ENCODE assay signal across 15 cellular contexts in the genomic region with DNA sequence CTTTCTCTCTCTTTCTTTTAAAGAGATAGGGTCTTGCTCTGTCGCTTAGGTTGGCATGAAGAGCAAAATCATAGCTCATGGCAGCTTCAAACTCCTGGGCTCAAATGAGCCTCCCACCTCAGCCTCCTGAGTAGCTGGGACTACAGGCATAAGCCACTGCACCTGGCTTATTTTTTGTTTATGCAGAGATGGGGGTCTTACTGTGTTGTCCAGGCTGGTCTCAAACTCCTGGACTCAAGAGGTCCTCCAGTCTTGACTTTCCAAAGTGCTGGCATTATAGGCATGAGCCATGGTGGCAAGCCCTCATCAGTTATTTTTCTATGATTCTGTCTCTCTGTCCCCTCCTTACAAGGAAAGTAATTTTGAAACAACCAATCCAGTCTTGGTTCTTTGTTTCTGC. TPM values are rescaled to one million over a fixed set of nuclear protein-coding genes. Genes with fewer than 3 reads are reported as not detected.
DNase-seq lines count a peak whose midpoint lies in the region; ATAC-seq, FAIRE-seq and TF ChIP-seq lines count a peak whose summit lies in the region.
"Had no signal": no experiment of that assay in that cellular context is flagged by ENCODE, and none has a peak within 500 bp of the region (broad histone marks: within the 10 kb centered on the region; RNA-seq: fewer than 3 reads in every experiment).

No MANE protein-coding gene starts in this region.

- no peak for TF ChIP-seq CTCF in A549 (IDR thresholded peaks at IDR 0.05)
- no peak for TF ChIP-seq CTCF in activated CD8-positive, alpha-beta T cell treated with anti-CD3 and anti-CD28 coated beads for 36 hours (IDR thresholded peaks at IDR 0.05)

- POLR2A ChIA-PET in A549 (lab: Yijun Ruan, JAX) (no interaction called here), HEK293T (lab: Yijun Ruan, JAX) (interaction anchor here (1.2 to 1.4 kb wide), 2 partner anchors 22 to 108 kb away, joined by 3 to 4 read pairs; a partner anchor contains a TSS)
- POLR2A ChIA-PET in activated CD8-positive, alpha-beta T cell treated with anti-CD3 and anti-CD28 coated beads for 36 hours (lab: Charles Lee), result interaction anchor here (0.6 to 1.0 kb wide), 2 partner anchors 52 to 417 kb away, joined by 3 read pairs; no protein-coding TSS in a partner anchor
- POLR2A ChIA-PET in naive thymus-derived CD8-positive, alpha-beta T cell (lab: Charles Lee), result interaction anchor here (1.1 to 2.0 kb wide), 3 partner anchors 22 to 107 kb away, joined by 3 to 11 read pairs (median 10); a partner anchor contains a TSS

- CTCF ChIA-PET in A549 (lab: Yijun Ruan, JAX), result interaction anchor here (0.8 to 1.5 kb wide), 6 partner anchors 17 to 156 kb away, joined by 3 to 4 read pairs (median 3); no protein-coding TSS in a partner anchor
- CTCF ChIA-PET in activated CD8-positive, alpha-beta T cell treated with anti-CD3 and anti-CD28 coated beads for 36 hours (lab: Charles Lee), result interaction anchor here (1.5 to 1.7 kb wide), 2 partner anchors 8 to 52 kb away, joined by 4 read pairs; no protein-coding TSS in a partner anchor
- CTCF ChIA-PET in HEK293T (lab: Yijun Ruan, JAX), result interaction anchor here (0.8 kb wide), 1 partner anchor 839 kb away, joined by 4 read pairs; no protein-coding TSS in a partner anchor

- peak overlapping the region; percentile 98 for H3K27ac Mint-ChIP-seq in activated CD8-positive, alpha-beta T cell treated with anti-CD3 and anti-CD28 coated beads for 36 hours
- H3K27ac Mint-ChIP-seq in naive thymus-derived CD8-positive, alpha-beta T cell, result peak overlapping the region in 8 of 10 donors; percentile 90 to 99 (median 96)

- no peak for TF ChIP-seq POLR2A in A549 (IDR thresholded peaks at IDR 0.05; ENCODE audit: low read length)

- peaks cover 29% of the 10 kb centered on the region for H3K4me1 Mint-ChIP-seq in activated CD8-positive, alpha-beta T cell treated with anti-CD3 and anti-CD28 coated beads for 36 hours (ENCODE audit: low read depth)
- H3K4me1 Mint-ChIP-seq in naive thymus-derived CD8-positive, alpha-beta T cell, result peaks cover 24 to 37% (median 36%) of the 10 kb centered on the region in 4 donors

- H3K4me1 ChIP-seq in A549, result peaks cover 18% of the 10 kb centered on the region

- no peak for TF ChIP-seq RAD21 in A549 (conservative IDR thresholded peaks at IDR 0.05 in 1 of 2, IDR thresholded peaks at IDR 0.05 in 1 of 2)

- ATAC-seq in A549 (no peak), GM19324 (IDR thresholded peaks at IDR 0.05; ENCODE audit: low FRiP score, unreplicated experiment) (no peak), GM19023 (IDR thresholded peaks at IDR 0.05; ENCODE audit: unreplicated experiment) (no peak), HG02981 (IDR thresholded peaks at IDR 0.05; ENCODE audit: unreplicated experiment) (no peak)
- no peak for ATAC-seq in activated CD8-positive, alpha-beta T cell treated with anti-CD3 and anti-CD28 coated beads for 36 hours
- no peak for ATAC-seq in naive thymus-derived CD8-positive, alpha-beta T cell

- no peaks in the 10 kb centered on the region for H3K27me3 Mint-ChIP-seq in activated CD8-positive, alpha-beta T cell treated with anti-CD3 and anti-CD28 coated beads for 36 hours
- H3K27me3 Mint-ChIP-seq in naive thymus-derived CD8-positive, alpha-beta T cell, result no peaks in the 10 kb centered on the region

- DNase-seq in A549 (ENCODE audit: low read depth in 1 of 2, low spot score in 1 of 2) (no peak), DMS79 (lab: John Stamatoyannopoulos, UW) (peak; percentile 11), HEK293T (ENCODE audit: extremely low spot score) (no peak)
- no peak for DNase-seq in activated CD8-positive, alpha-beta T cell treated with anti-CD3 and anti-CD28 coated beads for 36 hours
- no peak for DNase-seq in naive thymus-derived CD8-positive, alpha-beta T cell
- DNase-seq: activated CD4-positive, CD25-positive, alpha-beta regulatory T cell treated with anti-CD3 and anti-CD28 coated beads, Interleukin-2, amount 50 U/mL, for 72 hours; amniotic stem cell; C1 segment of cervical spinal cord; effector CD8-positive, alpha-beta T cell; H7; RPMI8226 had no signal

- WGBS in A549 (ENCODE audit: missing lambda C conversion rate), result 90% methylated on average over 1 of the region's 1 CpG

- H3K9me3 Mint-ChIP-seq in activated CD8-positive, alpha-beta T cell treated with anti-CD3 and anti-CD28 coated beads for 36 hours, result peaks cover 2% of the 10 kb centered on the region
- H3K9me3 Mint-ChIP-seq in naive thymus-derived CD8-positive, alpha-beta T cell, result peaks cover 0 to 5% (median 0%) of the 10 kb centered on the region in 9 donors

- H3K27ac ChIP-seq in A549, result peak overlapping the region in 1 of 2 experiments; percentile 89; a peak in 2 of 6 replicates

- intact Hi-C loops in activated CD8-positive, alpha-beta T cell treated with anti-CD3 and anti-CD28 coated beads for 36 hours (cut with micrococcal nuclease), result loop anchor here (5.0 kb wide), 1 partner anchor 53 kb away; a partner anchor contains a TSS

- no peak for TF ChIP-seq EP300 in A549 (IDR thresholded peaks at IDR 0.05)

- H3K36me3 Mint-ChIP-seq in activated CD8-positive, alpha-beta T cell treated with anti-CD3 and anti-CD28 coated beads for 36 hours (ENCODE audit: low read depth), result peaks cover 9% of the 10 kb centered on the region
- H3K36me3 Mint-ChIP-seq in naive thymus-derived CD8-positive, alpha-beta T cell, result peaks cover 0 to 5% (median 0%) of the 10 kb centered on the region in 3 donors

- peak overlapping the region; percentile 75 for H3K4me2 ChIP-seq in A549

- H3K9me3 ChIP-seq in A549, result no peaks in the 10 kb centered on the region

- FAIRE-seq in A549 (lab: Jason Lieb, UNC), result no peak
- FAIRE-seq: urothelium cell line had no signal

- H3K4me3 Mint-ChIP-seq in activated CD8-positive, alpha-beta T cell treated with anti-CD3 and anti-CD28 coated beads for 36 hours, result peak overlapping the region; percentile 95
- H3K4me3 Mint-ChIP-seq in naive thymus-derived CD8-positive, alpha-beta T cell, result peak overlapping the region; percentile 94 to 99 (median 97)

- H3K4me3 ChIP-seq in A549, result no peak overlapping the region

TF ChIP-seq in A549, 52 proteins besides CTCF, POLR2A, EP300 and RAD21 (continues in another document):
- TF ChIP-seq EHMT2 (IDR thresholded peaks at IDR 0.05; ENCODE audit: low read depth) (no peak), GATA3 (IDR thresholded peaks at IDR 0.05; ENCODE audit: borderline replicate concordance) (no peak), MAFK (IDR thresholded peaks at IDR 0.05; ENCODE audit: partially characterized antibody) (no peak), RARB (CRISPR knock-in tag; IDR thresholded peaks at IDR 0.05) (no peak), CEBPB (IDR thresholded peaks at IDR 0.05) (no peak), ESRRA (IDR thresholded peaks at IDR 0.05; ENCODE audit: borderline replicate concordance, low read length) (no peak), PHF8 (IDR thresholded peaks at IDR 0.05; ENCODE audit: borderline replicate concordance, low read depth) (no peak), MYC (IDR thresholded peaks at IDR 0.05; ENCODE audit: borderline replicate concordance, low read length) (no peak), EHF (CRISPR knock-in tag; IDR thresholded peaks at IDR 0.05) (no peak), ZSCAN20 (CRISPR knock-in tag; IDR thresholded peaks at IDR 0.05) (no peak), RCOR1 (IDR thresholded peaks at IDR 0.05; ENCODE audit: low read depth, low read length) (no peak)
- TF ChIP-seq, protein P1, sequence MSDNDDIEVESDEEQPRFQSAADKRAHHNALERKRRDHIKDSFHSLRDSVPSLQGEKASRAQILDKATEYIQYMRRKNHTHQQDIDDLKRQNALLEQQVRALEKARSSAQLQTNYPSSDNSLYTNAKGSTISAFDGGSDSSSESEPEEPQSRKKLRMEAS (IDR thresholded peaks at IDR 0.05), result no peak

TF ChIP-seq in HEK293T, 16 proteins besides CTCF, POLR2A, EP300 and RAD21:
- TF ChIP-seq ARNT (IDR thresholded peaks at IDR 0.05), result no peak
- no peak for TF ChIP-seq FOXK2 (IDR thresholded peaks at IDR 0.05)
- TF ChIP-seq HDGF (IDR thresholded peaks at IDR 0.05; ENCODE audit: borderline replicate concordance), result no peak
- TF ChIP-seq CTBP1 (IDR thresholded peaks at IDR 0.05; ENCODE audit: borderline replicate concordance), result no peak
- no peak for TF ChIP-seq SP1 (IDR thresholded peaks at IDR 0.05)
- TF ChIP-seq ZNF384 (IDR thresholded peaks at IDR 0.05), result no peak
- TF ChIP-seq ELF4 (IDR thresholded peaks at IDR 0.05), result no peak
- TF ChIP-seq FOXA1 (IDR thresholded peaks at IDR 0.05), result no peak
- no peak for TF ChIP-seq LEF1 (IDR thresholded peaks at IDR 0.05; ENCODE audit: borderline replicate concordance)
- no peak for TF ChIP-seq L3MBTL2 (conservative IDR thresholded peaks at IDR 0.05)
- TF ChIP-seq NFRKB (IDR thresholded peaks at IDR 0.05), result no peak
- no peak for TF ChIP-seq FOXM1 (IDR thresholded peaks at IDR 0.05; ENCODE audit: borderline replicate concordance)
- TF ChIP-seq SUZ12 (IDR thresholded peaks at IDR 0.05), result no peak

RNA-seq across cellular contexts. Expression of a gene that starts 1.1 kb away (rescaled TPM):
- polyA plus RNA-seq in A549 (2011; rRNA removed), result 10.7 and 18.3 TPM in 2 replicates
- 19.0 and 26.0 TPM in 2 replicates for polyA plus RNA-seq in A549 (2012; cell fraction: cytosol; rRNA removed)
- polyA plus RNA-seq in A549 (2012; cell fraction: nucleus; rRNA removed), result 43.7 and 44.6 TPM in 2 replicates
- 50.0 to 58.4 TPM (median 57.4 TPM) in 3 replicates for polyA plus RNA-seq in A549 (2017; fragmentation: RNase III; extraction: RNeasy Plus Mini Kit Qiagen cat#74134 plus additional on column Dnase treatment)
- 11.6 TPM in 2 replicates for polyA minus RNA-seq in A549 (2011; rRNA and poly(A)+ RNA removed)
- 10 to 100 TPM; 13.4 to 14.3 TPM for total RNA-seq in activated CD8-positive, alpha-beta T cell treated with anti-CD3 and anti-CD28 coated beads for 36 hours
- 10 to 100 TPM; 14.4 to 17.8 TPM for total RNA-seq in naive thymus-derived CD8-positive, alpha-beta T cell
- polyA plus RNA-seq in naive thymus-derived CD8-positive, alpha-beta T cell, result 10 to 100 TPM in 2 of 3 donors, 1 to 10 TPM in 1; 5.1 to 26.5 (median 12.5) TPM

RNA-seq across cellular contexts. Expression of a gene that starts 53.3 kb away (rescaled TPM):
- polyA plus RNA-seq in A549 (2011; rRNA removed), result 101 and 115 TPM in 2 replicates
- 40.8 and 45.1 TPM in 2 replicates for polyA plus RNA-seq in A549 (2012; cell fraction: cytosol; rRNA removed)
- polyA plus RNA-seq in A549 (2012; cell fraction: nucleus; rRNA removed), result 54.7 and 77.8 TPM in 2 replicates
- 88.1 to 89.5 TPM (median 88.8 TPM) in 3 replicates for polyA plus RNA-seq in A549 (2017; fragmentation: RNase III; extraction: RNeasy Plus Mini Kit Qiagen cat#74134 plus additional on column Dnase treatment)
- 61.5 and 64.7 TPM in 2 replicates for polyA minus RNA-seq in A549 (2011; rRNA and poly(A)+ RNA removed)
- total RNA-seq in activated CD8-positive, alpha-beta T cell treated with anti-CD3 and anti-CD28 coated beads for 36 hours, result 100 to 1,000 TPM; 200 to 204 TPM
- total RNA-seq in naive thymus-derived CD8-positive, alpha-beta T cell, result 100 to 1,000 TPM; 215 to 224 TPM
- 10 to 100 TPM in 1 of 3 donors, 1 to 10 TPM in 2; 9.3 to 12.9 (median 9.4) TPM for polyA plus RNA-seq in naive thymus-derived CD8-positive, alpha-beta T cell
